ENCODE assay signal across 1 cellular context in genomic region chr22:19709063-19709769, GRCh38.
TF ChIP-seq lines count a peak whose summit lies in the region.

No MANE protein-coding gene starts in this region.

TF ChIP-seq in IMR-90, 13 proteins besides CTCF, POLR2A, EP300 and RAD21:
- TF ChIP-seq USF2 (IDR thresholded peaks at IDR 0.05; ENCODE audit: low read depth, low read length) = no peak
